1 cellular context compared by ENCODE assay signal in genomic region chr7:15168489-15168888, GRCh38.
TF ChIP-seq lines count a peak whose summit lies in the region.

No MANE protein-coding gene starts in this region.

TF ChIP-seq in GM12878, 131 proteins besides CTCF, POLR2A, EP300 and RAD21 (continued from another document):
- TF ChIP-seq ZBTB40 (IDR thresholded peaks at IDR 0.05; ENCODE audit: borderline replicate concordance) (no peak), GATAD2B (conservative IDR thresholded peaks at IDR 0.05; ENCODE audit: low read depth) (no peak), RAD51 (IDR thresholded peaks at IDR 0.05) (no peak), IRF4 (IDR thresholded peaks at IDR 0.05; ENCODE audit: low read depth, low read length) (no peak), BCLAF1 (IDR thresholded peaks at IDR 0.05) (no peak), KLF5 (IDR thresholded peaks at IDR 0.05; ENCODE audit: partially characterized antibody) (no peak), ZNF622 (IDR thresholded peaks at IDR 0.05) (no peak)
